ENCODE assay signal across 17 cellular contexts in the genomic region with DNA sequence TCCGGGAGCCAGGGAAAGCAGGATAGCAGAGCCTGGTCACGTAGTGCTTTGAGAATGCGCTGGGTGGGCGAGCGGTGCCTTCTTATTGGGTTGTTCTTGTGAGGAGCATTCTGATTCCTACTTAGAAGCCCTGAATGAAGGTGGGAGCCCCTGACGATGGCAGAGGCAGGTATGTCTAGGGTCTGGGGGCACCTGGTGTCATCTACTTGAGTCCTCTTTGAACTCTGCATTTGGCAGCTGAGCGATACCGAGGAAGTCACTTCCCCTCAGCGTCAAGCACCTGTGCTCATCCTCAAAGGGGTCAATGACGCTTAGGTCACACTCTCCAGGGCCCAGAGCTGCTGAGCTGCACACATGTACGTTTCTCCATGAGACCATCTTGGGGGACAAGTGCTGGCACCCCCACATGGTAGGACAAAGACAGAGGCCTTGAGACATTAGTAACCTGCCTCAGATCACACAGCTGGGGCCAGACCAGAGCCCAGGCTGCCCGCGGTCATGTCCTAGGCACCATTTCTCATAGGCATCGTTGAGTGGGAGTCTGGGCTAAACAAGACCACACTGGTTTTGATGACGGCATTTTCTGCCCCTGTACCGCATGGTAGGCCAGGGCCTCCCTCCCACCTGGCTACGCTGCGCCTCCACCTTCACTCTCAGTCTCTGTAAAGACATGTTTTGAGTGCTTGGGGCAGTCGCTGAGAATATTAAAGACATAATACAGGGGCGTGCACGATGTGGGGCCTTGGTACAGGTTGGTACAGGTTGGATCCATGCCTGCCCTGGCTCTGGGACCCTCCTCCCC.
"Had no signal": no experiment of that assay in that cellular context is flagged by ENCODE, and none has a peak within 500 bp of the region (broad histone marks: within the 10 kb centered on the region; RNA-seq: fewer than 3 reads in every experiment).

No MANE protein-coding gene starts in this region.

- DNase-seq: activated CD4-positive, alpha-beta T cell treated with anti-CD3 and anti-CD28 coated beads, Interleukin-2, amount 10 ng/mL, durations not matched to agents 24 days and 14 days; activated CD4-positive, CD25-positive, alpha-beta regulatory T cell; activated gamma-delta T cell; effector memory CD8-positive, alpha-beta T cell; heart right ventricle; naive thymus-derived CD8-positive, alpha-beta T cell; nucleus accumbens; SJCRH30; thyroid gland had no signal

- H3K27ac ChIP-seq: gastroesophageal sphincter, heart right ventricle, right atrium auricular region, SJCRH30, thyroid gland, uterus had no signal

- H3K9me3 ChIP-seq: gastroesophageal sphincter, heart right ventricle, right atrium auricular region, SJCRH30, thyroid gland, uterus had no signal

- H3K4me3 ChIP-seq: gastroesophageal sphincter, heart right ventricle, right atrium auricular region, SJCRH30, smooth muscle cell, thyroid gland, uterus had no signal

- H3K36me3 ChIP-seq: gastroesophageal sphincter, heart right ventricle, right atrium auricular region, SJCRH30, thyroid gland, uterus had no signal

- H3K4me3 Mint-ChIP-seq: activated CD4-positive, alpha-beta T cell treated with anti-CD3 and anti-CD28 coated beads, Interleukin-2, amount 10 ng/mL, durations not matched to agents 24 days and 14 days; activated naive CD8-positive, alpha-beta T cell; brain; effector memory CD8-positive, alpha-beta T cell; T-helper 2 cell treated with Interferon-gamma antibody and Interleukin-4, amounts not matched to agents 5 μg/mL and 100 μg/mL, for 36 hours had no signal

- H3K9me3 Mint-ChIP-seq: activated CD4-positive, alpha-beta T cell treated with anti-CD3 and anti-CD28 coated beads, Interleukin-2, amount 10 ng/mL, durations not matched to agents 24 days and 14 days; effector memory CD8-positive, alpha-beta T cell; naive thymus-derived CD8-positive, alpha-beta T cell; T-helper 2 cell treated with Interferon-gamma antibody and Interleukin-4, amounts not matched to agents 5 μg/mL and 100 μg/mL, for 36 hours had no signal

- H3K27me3 Mint-ChIP-seq: activated naive CD8-positive, alpha-beta T cell; brain; naive thymus-derived CD8-positive, alpha-beta T cell had no signal

- H3K27ac Mint-ChIP-seq: activated CD4-positive, alpha-beta T cell treated with anti-CD3 and anti-CD28 coated beads, Interleukin-2, amount 10 ng/mL, durations not matched to agents 24 days and 14 days; activated naive CD8-positive, alpha-beta T cell; effector memory CD8-positive, alpha-beta T cell; progenitor cell of endocrine pancreas; T-helper 2 cell treated with Interferon-gamma antibody and Interleukin-4, amounts not matched to agents 5 μg/mL and 100 μg/mL, for 36 hours had no signal

- H3K4me1 ChIP-seq: heart right ventricle, uterus had no signal

- H3K36me3 Mint-ChIP-seq: activated naive CD8-positive, alpha-beta T cell; brain; naive thymus-derived CD8-positive, alpha-beta T cell had no signal

- ATAC-seq: effector memory CD8-positive, alpha-beta T cell; gastroesophageal sphincter; heart right ventricle; naive thymus-derived CD8-positive, alpha-beta T cell had no signal

- H3K27me3 ChIP-seq: heart right ventricle, right atrium auricular region, SJCRH30, thyroid gland, uterus had no signal
